In the genomic region with DNA sequence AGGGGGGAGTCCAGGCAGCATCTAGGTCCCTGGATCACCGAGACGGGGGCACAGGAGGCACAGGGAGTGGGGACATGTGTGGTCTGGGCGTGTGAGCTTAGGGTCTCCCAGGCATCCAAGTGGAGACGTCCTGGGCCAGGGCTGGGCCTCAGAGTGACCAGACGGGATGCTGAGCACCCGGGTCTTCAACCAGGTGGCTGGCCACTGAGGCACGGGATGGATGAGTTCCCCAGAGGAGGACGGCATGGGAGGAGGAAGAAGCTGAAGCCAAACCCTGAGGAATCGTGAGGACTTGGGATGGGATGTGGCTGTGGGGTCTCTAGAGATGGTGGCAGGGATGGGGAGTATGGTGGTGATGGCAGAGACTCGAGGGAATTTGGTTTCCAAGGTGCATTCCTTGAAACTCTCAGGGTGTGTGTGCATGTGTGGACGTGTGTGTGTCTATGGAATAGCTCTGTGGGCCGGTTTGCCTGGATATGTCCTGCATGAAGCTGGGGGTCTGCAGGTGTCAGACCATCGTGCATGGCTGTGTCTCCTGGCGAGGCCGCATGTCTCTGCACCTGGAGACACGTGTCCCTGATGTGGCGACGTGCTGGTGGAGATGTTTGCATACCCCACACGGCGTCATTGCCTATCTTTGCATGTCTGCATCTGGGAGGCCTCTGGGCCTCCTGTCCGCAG, we compare ENCODE assay signal across 1 cellular context.
TF ChIP-seq lines count a peak whose summit lies in the region.

No MANE protein-coding gene starts in this region.

TF ChIP-seq in HEK293, 187 proteins besides CTCF, POLR2A, EP300 and RAD21:
- TF ChIP-seq ZNF174 (tag by site-specific recombination; IDR thresholded peaks at IDR 0.05): no peak
- TF ChIP-seq, protein P1, sequence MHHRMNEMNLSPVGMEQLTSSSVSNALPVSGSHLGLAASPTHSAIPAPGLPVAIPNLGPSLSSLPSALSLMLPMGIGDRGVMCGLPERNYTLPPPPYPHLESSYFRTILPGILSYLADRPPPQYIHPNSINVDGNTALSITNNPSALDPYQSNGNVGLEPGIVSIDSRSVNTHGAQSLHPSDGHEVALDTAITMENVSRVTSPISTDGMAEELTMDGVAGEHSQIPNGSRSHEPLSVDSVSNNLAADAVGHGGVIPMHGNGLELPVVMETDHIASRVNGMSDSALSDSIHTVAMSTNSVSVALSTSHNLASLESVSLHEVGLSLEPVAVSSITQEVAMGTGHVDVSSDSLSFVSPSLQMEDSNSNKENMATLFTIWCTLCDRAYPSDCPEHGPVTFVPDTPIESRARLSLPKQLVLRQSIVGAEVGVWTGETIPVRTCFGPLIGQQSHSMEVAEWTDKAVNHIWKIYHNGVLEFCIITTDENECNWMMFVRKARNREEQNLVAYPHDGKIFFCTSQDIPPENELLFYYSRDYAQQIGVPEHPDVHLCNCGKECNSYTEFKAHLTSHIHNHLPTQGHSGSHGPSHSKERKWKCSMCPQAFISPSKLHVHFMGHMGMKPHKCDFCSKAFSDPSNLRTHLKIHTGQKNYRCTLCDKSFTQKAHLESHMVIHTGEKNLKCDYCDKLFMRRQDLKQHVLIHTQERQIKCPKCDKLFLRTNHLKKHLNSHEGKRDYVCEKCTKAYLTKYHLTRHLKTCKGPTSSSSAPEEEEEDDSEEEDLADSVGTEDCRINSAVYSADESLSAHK (tag by site-specific recombination; IDR thresholded peaks at IDR 0.05): peak; percentile 23; the same call in 1 of the 2 replicates
